ENCODE assay signal across 8 cellular contexts in the genomic region with DNA sequence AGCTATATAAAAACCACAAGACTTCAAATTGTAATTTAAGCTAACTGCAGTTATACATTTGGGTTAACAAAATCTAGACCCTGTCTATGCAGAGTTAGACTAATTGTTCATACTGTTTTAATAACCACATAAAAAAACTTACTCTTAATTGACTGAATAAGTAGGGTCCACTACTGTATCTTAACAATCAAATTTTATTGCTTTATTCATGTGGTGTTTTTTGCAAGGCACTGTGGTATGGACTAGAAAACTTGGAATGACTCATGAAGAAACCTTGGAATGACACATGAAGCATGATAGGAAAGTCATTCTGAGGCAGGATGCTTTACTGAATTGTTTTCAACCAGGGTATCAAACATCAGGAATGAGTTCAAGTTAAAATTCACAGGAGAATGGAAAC. TPM values are rescaled to one million over a fixed set of nuclear protein-coding genes. Genes with fewer than 3 reads are reported as not detected.
DNase-seq lines count a peak whose midpoint lies in the region; ATAC-seq and TF ChIP-seq lines count a peak whose summit lies in the region.

No MANE protein-coding gene starts in this region.

- H3K4me3 Mint-ChIP-seq in CD4-positive, alpha-beta memory T cell, result peak overlapping the region; percentile 29 to 99 (median 78)
- peak overlapping the region; percentile 83 for H3K4me3 Mint-ChIP-seq in MCF 10A (ENCODE audit: unreplicated experiment)
- H3K4me3 Mint-ChIP-seq in natural killer cell treated with Interleukin-12 subunit alpha and Interleukin-12 subunit beta and Interleukin-15 and Interleukin-18, amount 100 ng/mL, for 72 hours, result peak overlapping the region; percentile 96

- no peak for DNase-seq in CD4-positive, alpha-beta memory T cell
- DNase-seq in LoVo (ENCODE audit: low spot score), result peak; percentile 16
- peak; percentile 35 for DNase-seq in MCF 10A (ENCODE audit: unreplicated experiment)
- DNase-seq in natural killer cell treated with Interleukin-12 subunit alpha and Interleukin-12 subunit beta and Interleukin-15 and Interleukin-18, amount 100 ng/mL, for 72 hours (ENCODE audit: low spot score), result no peak
- DNase-seq in NCI-H2171 (lab: John Stamatoyannopoulos, UW), result no peak
- DNase-seq in head of caudate nucleus, result no peak

- H3K27me3 ChIP-seq in CD4-positive, alpha-beta memory T cell (ENCODE audit: insufficient read depth, low read length), result no peaks in the 10 kb centered on the region

- H3K9me3 Mint-ChIP-seq in CD4-positive, alpha-beta memory T cell, result peaks cover 0 to 4% (median 0%) of the 10 kb centered on the region in 8 donors
- no peaks in the 10 kb centered on the region for H3K9me3 Mint-ChIP-seq in MCF 10A (ENCODE audit: unreplicated experiment)
- no peaks in the 10 kb centered on the region for H3K9me3 Mint-ChIP-seq in natural killer cell treated with Interleukin-12 subunit alpha and Interleukin-12 subunit beta and Interleukin-15 and Interleukin-18, amount 100 ng/mL, for 72 hours

- POLR2A ChIA-PET in CD4-positive, alpha-beta memory T cell (lab: Charles Lee; ENCODE audit: partially characterized antibody), result interaction anchor here (1.5 to 6.0 kb wide), 4 partner anchors 59 to 218 kb away, joined by 9 to 150 read pairs (median 75); a partner anchor contains a TSS
- POLR2A ChIA-PET in MCF 10A (lab: Yijun Ruan, JAX), result interaction anchor here (0.6 to 7.5 kb wide), 10 partner anchors 17 to 574 kb away, joined by 3 to 106 read pairs (median 14); a partner anchor contains a TSS

- peaks cover 59% of the 10 kb centered on the region for H3K4me1 ChIP-seq in CD4-positive, alpha-beta memory T cell (ENCODE audit: insufficient read depth, low read length)

- CTCF ChIA-PET in CD4-positive, alpha-beta memory T cell (lab: Charles Lee; ENCODE audit: partially characterized antibody), result interaction anchor here (1.2 to 2.0 kb wide), 4 partner anchors 134 to 244 kb away, joined by 3 to 7 read pairs (median 6); no protein-coding TSS in a partner anchor
- CTCF ChIA-PET in MCF 10A (lab: Yijun Ruan, JAX), result interaction anchor here (1.3 kb wide), 1 partner anchor 134 kb away, joined by 6 read pairs; no protein-coding TSS in a partner anchor

- H3K36me3 Mint-ChIP-seq in CD4-positive, alpha-beta memory T cell, result peaks cover 4 to 45% of the 10 kb centered on the region in 2 donors
- H3K36me3 Mint-ChIP-seq in MCF 10A (ENCODE audit: insufficient read depth, unreplicated experiment), result peaks cover 51% of the 10 kb centered on the region
- peaks cover 31% of the 10 kb centered on the region for H3K36me3 Mint-ChIP-seq in natural killer cell treated with Interleukin-12 subunit alpha and Interleukin-12 subunit beta and Interleukin-15 and Interleukin-18, amount 100 ng/mL, for 72 hours

- H3K36me3 ChIP-seq in CD4-positive, alpha-beta memory T cell (ENCODE audit: insufficient read depth, low read length), result peaks cover 10% of the 10 kb centered on the region

- intact Hi-C loops in CD4-positive, alpha-beta memory T cell (cut with micrococcal nuclease), result no loop called here
- intact Hi-C loops in MCF 10A (cut with micrococcal nuclease), result no loop called here
- intact Hi-C loops in head of caudate nucleus (cut with DNase I), result no loop called here

- no peaks in the 10 kb centered on the region for H3K9me3 ChIP-seq in CD4-positive, alpha-beta memory T cell (ENCODE audit: control insufficient read depth in 1 of 2, low read length in 2 of 2)

- H3K4me3 ChIP-seq in CD4-positive, alpha-beta memory T cell (ENCODE audit: low read length in 2 of 2), result no peak overlapping the region

- H3K27ac Mint-ChIP-seq in CD4-positive, alpha-beta memory T cell, result peak overlapping the region; percentile 43 to 99 (median 81)
- no peak overlapping the region for H3K27ac Mint-ChIP-seq in MCF 10A (ENCODE audit: low read depth, unreplicated experiment)
- H3K27ac Mint-ChIP-seq in natural killer cell treated with Interleukin-12 subunit alpha and Interleukin-12 subunit beta and Interleukin-15 and Interleukin-18, amount 100 ng/mL, for 72 hours, result peak overlapping the region; percentile 94 to 98

- H3K27ac ChIP-seq in CD4-positive, alpha-beta memory T cell (ENCODE audit: low read depth, low read length), result peak overlapping the region; percentile 99

- H3K27me3 Mint-ChIP-seq in CD4-positive, alpha-beta memory T cell, result no peaks in the 10 kb centered on the region
- no peaks in the 10 kb centered on the region for H3K27me3 Mint-ChIP-seq in MCF 10A (ENCODE audit: insufficient read depth, unreplicated experiment)
- H3K27me3 Mint-ChIP-seq in natural killer cell treated with Interleukin-12 subunit alpha and Interleukin-12 subunit beta and Interleukin-15 and Interleukin-18, amount 100 ng/mL, for 72 hours, result no peaks in the 10 kb centered on the region

- peaks cover 34 to 73% (median 54%) of the 10 kb centered on the region in 4 donors for H3K4me1 Mint-ChIP-seq in CD4-positive, alpha-beta memory T cell
- H3K4me1 Mint-ChIP-seq in MCF 10A (ENCODE audit: insufficient read depth, unreplicated experiment), result peaks cover 13% of the 10 kb centered on the region
- H3K4me1 Mint-ChIP-seq in natural killer cell treated with Interleukin-12 subunit alpha and Interleukin-12 subunit beta and Interleukin-15 and Interleukin-18, amount 100 ng/mL, for 72 hours (ENCODE audit: low read depth in 2 of 2), result peaks cover 36 to 45% of the 10 kb centered on the region in 2 donors

- no peak for TF ChIP-seq CTCF in MCF 10A (IDR thresholded peaks at IDR 0.05; ENCODE audit: unreplicated experiment)

- no peak for ATAC-seq in natural killer cell treated with Interleukin-12 subunit alpha and Interleukin-12 subunit beta and Interleukin-15 and Interleukin-18, amount 100 ng/mL, for 72 hours
- ATAC-seq in HG03457 (IDR thresholded peaks at IDR 0.05; ENCODE audit: unreplicated experiment) (no peak), GM19395 (IDR thresholded peaks at IDR 0.05; ENCODE audit: unreplicated experiment) (no peak)

- no TSS peak for BruUV-seq in MCF 10A (replicated peaks; lab: Mats Ljungman, UMichigan)

RNA-seq across cellular contexts. Expression of a gene that starts 2.3 kb away (rescaled TPM):
- 100 to 1,000 TPM; 122 to 128 TPM for total RNA-seq in CD4-positive, alpha-beta memory T cell
- polyA plus RNA-seq in CD4-positive, alpha-beta memory T cell, result 100 to 1,000 TPM; 107 to 129 TPM
- 227 and 308 TPM in 2 replicates for total RNA-seq in MCF 10A (2022)
- total RNA-seq in natural killer cell treated with Interleukin-12 subunit alpha and Interleukin-12 subunit beta and Interleukin-15 and Interleukin-18, amount 100 ng/mL, for 72 hours, result 100 to 1,000 TPM; 104 to 148 TPM

RNA-seq across cellular contexts. Expression of a gene that starts 2.5 kb away (rescaled TPM):
- total RNA-seq in CD4-positive, alpha-beta memory T cell, result 10 to 100 TPM; 90.8 to 95.3 TPM
- 10 to 100 TPM; 49.3 to 58.9 TPM for polyA plus RNA-seq in CD4-positive, alpha-beta memory T cell
- 112 and 117 TPM in 2 replicates for total RNA-seq in MCF 10A (2022)
- 100 to 1,000 TPM in 1 of 2 donors, 10 to 100 TPM in 1; 98.0 to 114 TPM for total RNA-seq in natural killer cell treated with Interleukin-12 subunit alpha and Interleukin-12 subunit beta and Interleukin-15 and Interleukin-18, amount 100 ng/mL, for 72 hours

RNA-seq across cellular contexts. Expression of a gene that starts 59.1 kb away (rescaled TPM):
- 10 to 100 TPM; 71.8 to 87.1 TPM for total RNA-seq in CD4-positive, alpha-beta memory T cell
- polyA plus RNA-seq in CD4-positive, alpha-beta memory T cell, result 100 to 1,000 TPM; 294 to 408 TPM
- total RNA-seq in MCF 10A (2022), result 71.1 and 80.7 TPM in 2 replicates
- total RNA-seq in natural killer cell treated with Interleukin-12 subunit alpha and Interleukin-12 subunit beta and Interleukin-15 and Interleukin-18, amount 100 ng/mL, for 72 hours, result 100 to 1,000 TPM in 1 of 2 donors, 10 to 100 TPM in 1; 72.4 to 147 TPM

Comparison
In these comparisons a context has a peak if more than half of its experiments do, and no peak if none do; other contexts are left out.
1. DNase-seq: peak in LoVo (single experiment) and MCF 10A (single experiment); none in CD4-positive, alpha-beta memory T cell (0 of 5), natural killer cell treated with Interleukin-12 subunit alpha and Interleukin-12 subunit beta and Interleukin-15 and Interleukin-18, amount 100 ng/mL, for 72 hours (single experiment), NCI-H2171 (single experiment) and head of caudate nucleus (0 of 42).
2. Peak in every context shown above with its lines, with median percentiles within 50 percentile points of each other: H3K4me3 Mint-ChIP-seq.